In genomic region chr9:128823903-128824406, GRCh38 we compare ENCODE assay signal across 17 cellular contexts. TPM values are rescaled to one million over a fixed set of nuclear protein-coding genes. Genes with fewer than 3 reads are reported as not detected.
DNase-seq lines count a peak whose midpoint lies in the region; ATAC-seq and TF ChIP-seq lines count a peak whose summit lies in the region.
"Had no signal": no experiment of that assay in that cellular context is flagged by ENCODE, and none has a peak within 500 bp of the region (broad histone marks: within the 10 kb centered on the region; RNA-seq: fewer than 3 reads in every experiment).

No MANE protein-coding gene starts in this region.

- H3K27ac ChIP-seq in endodermal cell (ENCODE audit: low read depth, low read length) (no peak overlapping the region), neuronal stem cell (replicated peaks; ENCODE audit: low read length) (no peak overlapping the region)
- H3K27ac ChIP-seq: C4-2B had no signal

- H3K36me3 Mint-ChIP-seq in endodermal cell (ENCODE audit: low read depth) = peaks cover 57% of the 10 kb centered on the region
- peaks cover 54% of the 10 kb centered on the region for H3K36me3 Mint-ChIP-seq in activated CD4-positive, alpha-beta T cell treated with anti-CD3 and anti-CD28 coated beads, Interleukin-2, amount 10 ng/mL, durations not matched to agents 24 days and 14 days (ENCODE audit: low read depth)

- H3K9me3 ChIP-seq in endodermal cell (ENCODE audit: control insufficient read depth, low read length) = no peaks in the 10 kb centered on the region
- H3K9me3 ChIP-seq in neuronal stem cell (replicated peaks in 1 of 2; ENCODE audit: control insufficient read depth in 2 of 2, insufficient read depth in 1 of 2, low read depth in 1 of 2, low read length in 2 of 2) = no peaks in the 10 kb centered on the region

- WGBS in endodermal cell (ENCODE audit: insufficient coverage in 1 of 2, insufficient read length in 1 of 2), 2 experiments = 90% methylated on average over 2 to 12 of the region's 12 CpGs
- WGBS in neuronal stem cell (ENCODE audit: extremely low coverage in 2 of 2, insufficient read length in 2 of 2, insufficient replicate concordance in 1 of 2), 2 donors = no CpG with 5 or more reads among the region's 12 CpGs

- no peak for TF ChIP-seq CTCF in endodermal cell (conservative IDR thresholded peaks at IDR 0.05)

- no peak overlapping the region for H2BK12ac ChIP-seq in neuronal stem cell (ENCODE audit: low read length)

- H4K91ac ChIP-seq in neuronal stem cell (ENCODE audit: low read depth, low read length, poor library complexity) = no peak overlapping the region

- no peaks in the 10 kb centered on the region for H3K9me3 Mint-ChIP-seq in endodermal cell
- H3K9me3 Mint-ChIP-seq in activated CD4-positive, alpha-beta T cell treated with anti-CD3 and anti-CD28 coated beads, Interleukin-2, amount 10 ng/mL, durations not matched to agents 24 days and 14 days = no peaks in the 10 kb centered on the region

- H3K4me1 ChIP-seq in endodermal cell (ENCODE audit: control insufficient read depth, insufficient read depth, low read length) (peaks cover 3% of the 10 kb centered on the region), neuronal stem cell (ENCODE audit: control insufficient read depth in 2 of 2, insufficient read depth in 1 of 2, low read depth in 1 of 2, low read length in 2 of 2) (peaks cover 5 to 8% of the 10 kb centered on the region in 2 donors)

- peak overlapping the region; percentile 48 for H4K8ac ChIP-seq in neuronal stem cell (ENCODE audit: low read depth, low read length)

- peaks cover 49% of the 10 kb centered on the region for H3K36me3 ChIP-seq in endodermal cell (ENCODE audit: control insufficient read depth, insufficient read depth, low read length)
- H3K36me3 ChIP-seq in neuronal stem cell (replicated peaks in 1 of 2; ENCODE audit: control insufficient read depth in 2 of 2, insufficient read depth in 2 of 2, low read length in 2 of 2) = peaks cover 51 to 93% of the 10 kb centered on the region in 2 donors

- no peak overlapping the region for H3K4me3 Mint-ChIP-seq in endodermal cell
- H3K4me3 Mint-ChIP-seq in activated CD4-positive, alpha-beta T cell treated with anti-CD3 and anti-CD28 coated beads, Interleukin-2, amount 10 ng/mL, durations not matched to agents 24 days and 14 days = no peak overlapping the region

- H3K4me3 ChIP-seq in endodermal cell (ENCODE audit: low read length) (no peak overlapping the region), neuronal stem cell (ENCODE audit: low read length in 2 of 2) (no peak overlapping the region)

- peaks cover 2% of the 10 kb centered on the region for H3K79me1 ChIP-seq in neuronal stem cell (ENCODE audit: low read depth, low read length)

- H3K27me3 Mint-ChIP-seq in endodermal cell (ENCODE audit: insufficient read depth) = no peaks in the 10 kb centered on the region
- H3K27me3 Mint-ChIP-seq in activated CD4-positive, alpha-beta T cell treated with anti-CD3 and anti-CD28 coated beads, Interleukin-2, amount 10 ng/mL, durations not matched to agents 24 days and 14 days = no peaks in the 10 kb centered on the region

- H2BK5ac ChIP-seq in neuronal stem cell (ENCODE audit: low read length) = peak overlapping the region; percentile 13

- DNase-seq in Right ventricle myocardium inferior (ENCODE audit: missing footprints) = peak; percentile 13
- no peak for DNase-seq in cardiac septum (ENCODE audit: low spot score)
- peak; percentile 31 for DNase-seq in endodermal cell
- no peak for DNase-seq in neuronal stem cell (ENCODE audit: low spot score)
- DNase-seq in NCI-H2196 treated with DMSO at 0.1 percent for 48 hours (lab: John Stamatoyannopoulos, UW; ENCODE audit: unreplicated experiment) = no peak
- no peak for DNase-seq in activated CD4-positive, alpha-beta T cell treated with anti-CD3 and anti-CD28 coated beads, Interleukin-2, amount 10 ng/mL, durations not matched to agents 24 days and 14 days
- no peak for DNase-seq in cerebellar cortex (ENCODE audit: low spot score)
- DNase-seq: AML-193, DMS79, GOT3, NCI-H1048, NCI-H1436, NCI-H1930, NCI-H345, NCI-H526 had no signal

- H3K27me3 ChIP-seq in endodermal cell (ENCODE audit: control insufficient read depth, insufficient read depth, low read length, poor library complexity, severe bottlenecking) = no peaks in the 10 kb centered on the region
- H3K27me3 ChIP-seq in neuronal stem cell (ENCODE audit: control insufficient read depth in 3 of 3, insufficient read depth in 3 of 3, low read depth in 1 of 3, low read length in 3 of 3) = peaks cover 0 to 2% (median 0%) of the 10 kb centered on the region in 3 experiments

- H2BK120ac ChIP-seq in neuronal stem cell (ENCODE audit: low read depth, low read length) = no peak overlapping the region

- H3K9ac ChIP-seq in endodermal cell (ENCODE audit: extremely low read depth, low read length, poor library complexity, severe bottlenecking) (no peak overlapping the region), neuronal stem cell (ENCODE audit: low read depth, low read length, poor library complexity) (no peak overlapping the region)

- H3K27ac Mint-ChIP-seq in endodermal cell = no peak overlapping the region
- no peak overlapping the region for H3K27ac Mint-ChIP-seq in activated CD4-positive, alpha-beta T cell treated with anti-CD3 and anti-CD28 coated beads, Interleukin-2, amount 10 ng/mL, durations not matched to agents 24 days and 14 days

- peaks cover 12% of the 10 kb centered on the region for H3K4me1 Mint-ChIP-seq in endodermal cell
- H3K4me1 Mint-ChIP-seq in activated CD4-positive, alpha-beta T cell treated with anti-CD3 and anti-CD28 coated beads, Interleukin-2, amount 10 ng/mL, durations not matched to agents 24 days and 14 days = peaks cover 15% of the 10 kb centered on the region

- no peak overlapping the region for H3K14ac ChIP-seq in neuronal stem cell (ENCODE audit: low read length)

- H2AK5ac ChIP-seq in neuronal stem cell (ENCODE audit: low read depth, low read length) = no peak overlapping the region

- no peak overlapping the region for H3K4me2 ChIP-seq in neuronal stem cell (ENCODE audit: insufficient read depth, low read length, poor library complexity, severe bottlenecking)

- H3K18ac ChIP-seq in neuronal stem cell (ENCODE audit: low read length) = no peak overlapping the region

- H2BK15ac ChIP-seq in neuronal stem cell (ENCODE audit: low read length) = no peak overlapping the region

- no peak for ATAC-seq in Right ventricle myocardium inferior
- ATAC-seq: HCT116 had no signal

- H3K4ac ChIP-seq in neuronal stem cell (ENCODE audit: low read length) = no peak overlapping the region

- H3K23ac ChIP-seq in neuronal stem cell (ENCODE audit: low read depth, low read length, poor library complexity) = no peak overlapping the region

- no peak overlapping the region for H2AFZ ChIP-seq in neuronal stem cell (ENCODE audit: low read length)

- intact Hi-C loops in Right ventricle myocardium inferior (cut with DNase I) = no loop called here
- intact Hi-C loops in cardiac septum (cut with DNase I) = no loop called here
- intact Hi-C loops in activated CD4-positive, alpha-beta T cell treated with anti-CD3 and anti-CD28 coated beads, Interleukin-2, amount 10 ng/mL, durations not matched to agents 24 days and 14 days (cut with micrococcal nuclease) = no loop called here

RNA-seq across cellular contexts. Expression of gene SPOUT1, which starts 5.6 kb away (rescaled TPM):
- total RNA-seq in Right ventricle myocardium inferior (17.4 TPM), cardiac septum (18.0 TPM), endodermal cell (10 to 100 TPM; 66.9 to 86.5 TPM)
- polyA plus RNA-seq in endodermal cell (2013, experiment 1 of 2) = 39.4 TPM
- polyA plus RNA-seq in endodermal cell (2013, experiment 2 of 2) = 25.4 TPM
- 14.3 TPM for polyA plus RNA-seq in neuronal stem cell (2013, experiment 1 of 2)
- 13.9 TPM for polyA plus RNA-seq in neuronal stem cell (2013, experiment 2 of 2)
- 149 and 154 TPM in 2 replicates for total RNA-seq in activated CD4-positive, alpha-beta T cell treated with anti-CD3 and anti-CD28 coated beads, Interleukin-2, amount 10 ng/mL, durations not matched to agents 24 days and 14 days

RNA-seq across cellular contexts. Expression of gene ENDOG, which starts 5.7 kb away (rescaled TPM):
- 84.4 TPM for total RNA-seq in Right ventricle myocardium inferior
- 47.1 TPM for total RNA-seq in cardiac septum
- total RNA-seq in endodermal cell = 10 to 100 TPM; 15.5 to 15.7 TPM
- polyA plus RNA-seq in endodermal cell (2013, experiment 1 of 2) = 13.1 TPM
- polyA plus RNA-seq in endodermal cell (2013, experiment 2 of 2) = 11.5 TPM
- polyA plus RNA-seq in neuronal stem cell (2013, experiment 1 of 2) = 9.8 TPM
- polyA plus RNA-seq in neuronal stem cell (2013, experiment 2 of 2) = 9.3 TPM
- total RNA-seq in activated CD4-positive, alpha-beta T cell treated with anti-CD3 and anti-CD28 coated beads, Interleukin-2, amount 10 ng/mL, durations not matched to agents 24 days and 14 days = 22.9 and 23.3 TPM in 2 replicates

RNA-seq across cellular contexts. Expression of gene TBC1D13, which starts 36.9 kb away (rescaled TPM):
- total RNA-seq in Right ventricle myocardium inferior (16.6 TPM), cardiac septum (15.7 TPM), endodermal cell (10 to 100 TPM; 30.2 to 34.3 TPM)
- polyA plus RNA-seq in endodermal cell (2013, experiment 1 of 2) = 30.9 TPM
- polyA plus RNA-seq in endodermal cell (2013, experiment 2 of 2) = 27.1 TPM
- 14.4 TPM for polyA plus RNA-seq in neuronal stem cell (2013, experiment 1 of 2)
- 14.4 TPM for polyA plus RNA-seq in neuronal stem cell (2013, experiment 2 of 2)
- 19.2 and 19.9 TPM in 2 replicates for total RNA-seq in activated CD4-positive, alpha-beta T cell treated with anti-CD3 and anti-CD28 coated beads, Interleukin-2, amount 10 ng/mL, durations not matched to agents 24 days and 14 days

RNA-seq across cellular contexts. Expression of gene ZER1, which starts 52.2 kb away (rescaled TPM):
- 51.5 TPM for total RNA-seq in Right ventricle myocardium inferior
- 51.8 TPM for total RNA-seq in cardiac septum
- 10 to 100 TPM; 33.0 to 33.8 TPM for total RNA-seq in endodermal cell
- polyA plus RNA-seq in endodermal cell (2013, experiment 1 of 2) = 23.8 TPM
- 22.5 TPM for polyA plus RNA-seq in endodermal cell (2013, experiment 2 of 2)
- 19.6 TPM for polyA plus RNA-seq in neuronal stem cell (2013, experiment 1 of 2)
- polyA plus RNA-seq in neuronal stem cell (2013, experiment 2 of 2) = 19.4 TPM
- total RNA-seq in activated CD4-positive, alpha-beta T cell treated with anti-CD3 and anti-CD28 coated beads, Interleukin-2, amount 10 ng/mL, durations not matched to agents 24 days and 14 days = 12.3 and 14.4 TPM in 2 replicates

RNA-seq across cellular contexts. Expression of gene KYAT1, which starts 57.8 kb away (rescaled TPM):
- total RNA-seq in Right ventricle myocardium inferior (11.9 TPM), cardiac septum (9.2 TPM), endodermal cell (10 to 100 TPM; 13.6 to 25.3 TPM)
- 18.8 TPM for polyA plus RNA-seq in endodermal cell (2013, experiment 1 of 2)
- 16.8 TPM for polyA plus RNA-seq in endodermal cell (2013, experiment 2 of 2)
- polyA plus RNA-seq in neuronal stem cell (2013, experiment 1 of 2) = 19.9 TPM
- polyA plus RNA-seq in neuronal stem cell (2013, experiment 2 of 2) = 19.3 TPM
- 11.7 and 14.4 TPM in 2 replicates for total RNA-seq in activated CD4-positive, alpha-beta T cell treated with anti-CD3 and anti-CD28 coated beads, Interleukin-2, amount 10 ng/mL, durations not matched to agents 24 days and 14 days

Comparison
In these comparisons a context has a peak if more than half of its experiments do, and no peak if none do; other contexts are left out.
1. DNase-seq: peak in Right ventricle myocardium inferior (single experiment) and endodermal cell (single experiment); none in cardiac septum (single experiment), neuronal stem cell (single experiment), NCI-H2196 treated with DMSO at 0.1 percent for 48 hours (single experiment), activated CD4-positive, alpha-beta T cell treated with anti-CD3 and anti-CD28 coated beads, Interleukin-2, amount 10 ng/mL, durations not matched to agents 24 days and 14 days (single experiment) and cerebellar cortex (single experiment).